In the genomic region with DNA sequence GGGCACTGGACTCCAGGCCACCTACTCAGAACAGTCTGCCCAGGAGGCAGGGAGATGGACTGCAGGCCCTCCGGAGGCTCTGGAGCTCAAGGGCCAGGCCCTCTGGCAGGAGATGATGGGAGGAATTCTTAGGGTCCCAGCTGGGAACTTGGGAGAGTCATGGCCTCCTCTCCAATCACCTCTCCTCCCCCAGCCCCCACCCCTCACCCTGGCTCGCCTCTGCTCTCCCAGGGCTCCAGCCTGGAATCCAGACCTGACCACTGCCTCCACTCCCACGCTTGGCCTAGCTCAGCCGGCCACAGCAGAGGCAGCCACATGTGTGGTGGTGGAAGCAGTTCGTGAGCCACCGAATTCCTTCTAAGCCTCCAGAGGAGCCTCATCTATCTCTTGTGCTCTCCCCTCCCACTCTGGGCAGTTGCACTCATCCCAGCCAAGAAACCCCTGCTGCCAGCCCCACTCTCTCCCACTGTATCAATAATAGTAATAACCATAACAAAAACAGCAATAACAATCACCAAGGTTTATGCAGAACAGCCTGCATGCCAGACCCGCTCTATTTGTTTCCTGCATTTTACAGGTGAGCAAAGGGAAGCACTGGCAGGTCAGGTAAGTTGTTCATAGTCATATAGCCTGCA, we compare ENCODE assay signal across 12 cellular contexts.
DNase-seq lines count a peak whose midpoint lies in the region; ATAC-seq and TF ChIP-seq lines count a peak whose summit lies in the region.
"Had no signal": no experiment of that assay in that cellular context is flagged by ENCODE, and none has a peak within 500 bp of the region (broad histone marks: within the 10 kb centered on the region; RNA-seq: fewer than 3 reads in every experiment).

No MANE protein-coding gene starts in this region.

- no peak overlapping the region for H3K4ac ChIP-seq in H9 (ENCODE audit: low read depth, low read length)

- H3K4me1 ChIP-seq in H9 (ENCODE audit: insufficient read depth, low read length): peaks cover 24% of the 10 kb centered on the region; the same call in 1 of the 2 replicates
- H3K4me1 ChIP-seq: Caco-2, SJCRH30 had no signal

- H2AFZ ChIP-seq in H9 (ENCODE audit: low read length): no peak overlapping the region

- H2BK15ac ChIP-seq in H9 (ENCODE audit: low read depth, low read length): no peak overlapping the region

- no peak overlapping the region for H3K27ac ChIP-seq in H9 (ENCODE audit: insufficient read length, low read depth, low read length)
- peak overlapping the region; percentile 93 to 99 for H3K27ac ChIP-seq in coronary artery
- H3K27ac ChIP-seq in skin epidermis: peak overlapping the region in 20 of 21 experiments; percentile 5 to 88 (median 62)
- H3K27ac ChIP-seq in WERI-Rb-1: no peak overlapping the region
- H3K27ac ChIP-seq: SJCRH30 had no signal

- peak overlapping the region; percentile 52 for H3K14ac ChIP-seq in H9 (ENCODE audit: insufficient read depth, low read length)

- no peaks in the 10 kb centered on the region for H3K79me2 ChIP-seq in H9 (ENCODE audit: insufficient read depth, low read length)

- peak overlapping the region; percentile 67 for H3K18ac ChIP-seq in H9 (ENCODE audit: insufficient read length, low read depth, low read length)

- no peak overlapping the region for H4K5ac ChIP-seq in H9 (ENCODE audit: insufficient read length, low read depth, low read length)

- H3K4me1 Mint-ChIP-seq in H9: peaks cover 49 to 61% of the 10 kb centered on the region in 2 experiments

- no peak overlapping the region for H3K56ac ChIP-seq in H9 (ENCODE audit: insufficient read length, low read depth, low read length)

- H4K20me1 ChIP-seq in H9 (ENCODE audit: control insufficient read depth, insufficient read depth, insufficient read length): no peaks in the 10 kb centered on the region

- no peak overlapping the region for H4K8ac ChIP-seq in H9 (replicated peaks; ENCODE audit: insufficient read length, low read depth, low read length)

- ATAC-seq in HG03354 (IDR thresholded peaks at IDR 0.05; ENCODE audit: poor library complexity, severe bottlenecking, unreplicated experiment) (no peak), GM18519 (IDR thresholded peaks at IDR 0.05; ENCODE audit: low FRiP score, unreplicated experiment) (no peak)

- no peaks in the 10 kb centered on the region for H3K36me3 ChIP-seq in WERI-Rb-1
- H3K36me3 ChIP-seq: SJCRH30 had no signal

- no peak overlapping the region for H4K91ac ChIP-seq in H9 (ENCODE audit: insufficient read length, low read depth, low read length)

- H3K79me1 ChIP-seq in H9 (ENCODE audit: insufficient read depth, low read depth, low read length, poor library complexity, severe bottlenecking): no peaks in the 10 kb centered on the region

- peak overlapping the region in 1 of 2 experiments; percentile 22; a peak in 2 of 5 replicates for H3K4me3 Mint-ChIP-seq in H9
- H3K4me3 Mint-ChIP-seq: IgD-negative memory B cell had no signal

- H3K36me3 Mint-ChIP-seq in H9 (ENCODE audit: insufficient read depth in 1 of 3, low read depth in 3 of 3): no peaks in the 10 kb centered on the region

- no peak overlapping the region for H3K9ac ChIP-seq in H9 (ENCODE audit: extremely low read depth, insufficient read length, low read length)

- H3K9me3 ChIP-seq in H9 (ENCODE audit: control insufficient read depth, low read depth, low read length) (no peaks in the 10 kb centered on the region), WERI-Rb-1 (ENCODE audit: severe bottlenecking) (no peaks in the 10 kb centered on the region)
- H3K9me3 ChIP-seq: Caco-2, SJCRH30 had no signal

- H2BK12ac ChIP-seq in H9 (ENCODE audit: insufficient read length, low read depth, low read length): no peak overlapping the region

- TF ChIP-seq CTCF in H9 (conservative IDR thresholded peaks at IDR 0.05) (no peak), coronary artery (IDR thresholded peaks at IDR 0.05) (no peak), WERI-Rb-1 (IDR thresholded peaks at IDR 0.05; ENCODE audit: low read depth, low read length) (no peak)

- H3K23ac ChIP-seq in H9 (ENCODE audit: insufficient read length, low read depth, low read length): no peak overlapping the region

- no peak overlapping the region for H3T11ph ChIP-seq in H9 (ENCODE audit: low read length)

- no peaks in the 10 kb centered on the region for H3K27me3 ChIP-seq in H9 (ENCODE audit: insufficient read depth, low read length)
- no peaks in the 10 kb centered on the region for H3K27me3 ChIP-seq in WERI-Rb-1 (ENCODE audit: insufficient read depth, low read depth, severe bottlenecking)
- H3K27me3 ChIP-seq: SJCRH30 had no signal

- H3K4me2 ChIP-seq in H9 (ENCODE audit: insufficient read depth, insufficient read length, low read length): peak overlapping the region; percentile 10

- no peak overlapping the region for H2BK20ac ChIP-seq in H9 (ENCODE audit: low read depth, low read length, poor library complexity, severe bottlenecking)

- DNase-seq in H9: no peak
- no peak for DNase-seq in coronary artery (ENCODE audit: low spot score)
- peak; percentile 85 for DNase-seq in kidney tubule cell (ENCODE audit: low spot score)
- DNase-seq in WERI-Rb-1: no peak
- no peak for DNase-seq in activated gamma-delta T cell (lab: John Stamatoyannopoulos, UW)
- DNase-seq: Caco-2; stimulated activated naive CD8-positive, alpha-beta T cell treated with anti-CD3 and anti-CD28 coated beads, Interleukin-15, Interleukin-2, amounts not matched to agents 100 U/mL and 50 U/mL, for 24 hours had no signal

- no peaks in the 10 kb centered on the region for H3K23me2 ChIP-seq in H9 (ENCODE audit: insufficient read length, low read depth, low read length, poor library complexity, severe bottlenecking)

- peak overlapping the region; percentile 99 for H3K4me3 ChIP-seq in coronary artery
- H3K4me3 ChIP-seq in skin epidermis: no peak overlapping the region
- no peak overlapping the region for H3K4me3 ChIP-seq in WERI-Rb-1 (ENCODE audit: low read depth, low read length)
- H3K4me3 ChIP-seq: SJCRH30 had no signal

- H2BK120ac ChIP-seq in H9 (ENCODE audit: low read depth, low read length, poor library complexity, severe bottlenecking): no peak overlapping the region

- no peak overlapping the region for H2BK5ac ChIP-seq in H9 (ENCODE audit: insufficient read length, low read length)

- peaks cover 1% of the 10 kb centered on the region; the same call in 1 of the 2 replicates for H3K27me3 Mint-ChIP-seq in H9 (ENCODE audit: low read depth)

- no peaks in the 10 kb centered on the region; a peak in 1 of 5 replicates for H3K9me3 Mint-ChIP-seq in H9
- H3K9me3 Mint-ChIP-seq: IgD-negative memory B cell had no signal

- H3K27ac Mint-ChIP-seq in H9: peak overlapping the region; percentile 62 to 90 (median 66); a peak in 5 of 7 replicates
- H3K27ac Mint-ChIP-seq: IgD-negative memory B cell had no signal

- no peak overlapping the region for H2AK5ac ChIP-seq in H9 (ENCODE audit: insufficient read length, low read length)

- WGBS in H9 (ENCODE audit: extremely low coverage, insufficient read length, low lambda C conversion rate): no CpG with 5 or more reads among the region's 7 CpGs

Comparison
In these comparisons a context has a peak if more than half of its experiments do, and no peak if none do; other contexts are left out.
1. H3K27ac ChIP-seq: peak in coronary artery (2 of 2) and skin epidermis (20 of 21); none in H9 (single experiment) and WERI-Rb-1 (single experiment).